Comparison of ENCODE assay signal across 1 cellular context in genomic region chr7:73433924-73434700, GRCh38.
TF ChIP-seq lines count a peak whose summit lies in the region.

No MANE protein-coding gene starts in this region.

TF ChIP-seq in GM23338, 12 proteins besides CTCF, POLR2A, EP300 and RAD21 (continued from another document):
- TF ChIP-seq ZNF462 (CRISPR knock-in tag; IDR thresholded peaks at IDR 0.05) = no peak
- TF ChIP-seq CREB1 (CRISPR knock-in tag; IDR thresholded peaks at IDR 0.05; ENCODE audit: low read depth) = no peak
